Comparison of ENCODE assay signal across 8 cellular contexts in genomic region chr16:66935319-66936011, GRCh38. TPM values are rescaled to one million over a fixed set of nuclear protein-coding genes. Genes with fewer than 3 reads are reported as not detected.
DNase-seq lines count a peak whose midpoint lies in the region; ATAC-seq and TF ChIP-seq lines count a peak whose summit lies in the region.

TSS of gene CES2 (plus strand) at chr16:66935516. CDS start at chr16:66935636, 120 bp downstream.

- 0 out of 2 replicates have a peak within 1 kb of the TSS, but pooled peaks have one; percentile 67 for H3K27ac Mint-ChIP-seq in GM23338

- ATAC-seq in GM23338 (peak; percentile 12), SK-N-SH treated with all-trans-retinoic acid at 6 μM for 48 hours (peak; percentile 68), GM19351 (IDR thresholded peaks at IDR 0.05; ENCODE audit: unreplicated experiment) (no peak)

- peaks cover 10% of the 10 kb centered on the region for H4K20me1 ChIP-seq in GM23338 (replicated peaks; ENCODE audit: insufficient read depth)

- H3F3A ChIP-seq in GM23338 (replicated peaks; ENCODE audit: low read depth), result 0 out of 2 replicates have a peak, but pooled peaks cover 6% of the 10 kb centered on the region

- DNase-seq in GM23338 (ENCODE audit: low spot score), result peak; percentile 21
- DNase-seq in epithelial cell of proximal tubule (ENCODE audit: low read depth), result no peak
- no peak for DNase-seq in DMS153 (lab: John Stamatoyannopoulos, UW)
- DNase-seq in stimulated activated CD4-positive, alpha-beta T cell treated with anti-CD3 and anti-CD28 coated beads, Interleukin-2, amount 100 ng/mL, for 24 hours, result no peak
- no peak for DNase-seq in GM20000 (ENCODE audit: low spot score)

- H3K27me3 ChIP-seq in GM23338 (ENCODE audit: insufficient read depth), result peaks cover 27% of the 10 kb centered on the region
- no peaks in the 10 kb centered on the region for H3K27me3 ChIP-seq in mucosa of stomach (ENCODE audit: control insufficient read depth, insufficient read depth, low read length)

- H3K27me3 Mint-ChIP-seq in GM23338 (ENCODE audit: insufficient read depth, low read depth, poor library complexity), result peaks cover 34% of the 10 kb centered on the region

- H3K4me3 Mint-ChIP-seq in GM23338, result peak within 1 kb of the TSS; percentile 98

- TF ChIP-seq CTCF in GM23338 (conservative IDR thresholded peaks at IDR 0.05; ENCODE audit: low read depth in 2 of 2) (no peak), epithelial cell of proximal tubule (conservative IDR thresholded peaks at IDR 0.05; ENCODE audit: low read depth, low read length) (no peak), GM20000 (IDR thresholded peaks at IDR 0.05; ENCODE audit: extremely low read depth, missing control alignments) (no peak)

- H3K36me3 ChIP-seq in GM23338 (ENCODE audit: insufficient read depth) (no peaks in the 10 kb centered on the region), mucosa of stomach (ENCODE audit: control insufficient read depth, insufficient read depth, low read length) (peaks cover 12% of the 10 kb centered on the region)

- H3K4me3 ChIP-seq in GM23338 (peak within 1 kb of the TSS; percentile 91), epithelial cell of proximal tubule (ENCODE audit: low read depth, low read length) (peak within 1 kb of the TSS; percentile 78), mucosa of stomach (ENCODE audit: low read length) (peak within 1 kb of the TSS; percentile 88)

- peak within 1 kb of the TSS; percentile 96 for H3K4me2 ChIP-seq in GM23338

- peak within 1 kb of the TSS; percentile 95 for H3K9ac ChIP-seq in mucosa of stomach (ENCODE audit: low read length)

- H3K4me1 Mint-ChIP-seq in GM23338, result peaks cover 12% of the 10 kb centered on the region

- peak within 1 kb of the TSS; percentile 93 for H2AFZ ChIP-seq in GM23338

- H3K9me2 ChIP-seq in GM23338 (ENCODE audit: insufficient read depth), result no peaks in the 10 kb centered on the region

- H3K36me3 Mint-ChIP-seq in GM23338 (ENCODE audit: low read depth), result peaks cover 5% of the 10 kb centered on the region; the same call in 1 of the 3 replicates

- peaks cover 8% of the 10 kb centered on the region for H3K4me1 ChIP-seq in GM23338 (ENCODE audit: insufficient read depth)
- H3K4me1 ChIP-seq in mucosa of stomach (ENCODE audit: control insufficient read depth, insufficient read depth, low read length), result peaks cover 61% of the 10 kb centered on the region

- no peaks in the 10 kb centered on the region for H3K9me3 Mint-ChIP-seq in GM23338

- H3K79me2 ChIP-seq in GM23338 (replicated peaks; ENCODE audit: insufficient read depth), result peaks cover 3% of the 10 kb centered on the region; the same call in 1 of the 2 replicates

- no peaks in the 10 kb centered on the region for H3K9me3 ChIP-seq in mucosa of stomach (ENCODE audit: control insufficient read depth, low read length)

- no peak within 1 kb of the TSS for H3K27ac ChIP-seq in GM23338 (ENCODE audit: low read depth)

TF ChIP-seq in SK-N-SH treated with all-trans-retinoic acid at 6 μM for 48 hours, 23 proteins besides CTCF, POLR2A, EP300 and RAD21:
- TF ChIP-seq RARB (CRISPR knock-in tag; IDR thresholded peaks at IDR 0.05), result no peak
- TF ChIP-seq TCF4 (CRISPR knock-in tag; IDR thresholded peaks at IDR 0.05; ENCODE audit: borderline replicate concordance), result no peak
- TF ChIP-seq ZC3H10 (CRISPR knock-in tag; IDR thresholded peaks at IDR 0.05), result no peak
- no peak for TF ChIP-seq BACH2 (CRISPR knock-in tag; IDR thresholded peaks at IDR 0.05; ENCODE audit: borderline replicate concordance)
- TF ChIP-seq SNAI2 (CRISPR knock-in tag; IDR thresholded peaks at IDR 0.05), result no peak
- TF ChIP-seq CSRNP3 (CRISPR knock-in tag; IDR thresholded peaks at IDR 0.05), result no peak
- TF ChIP-seq ZNF565 (CRISPR knock-in tag; conservative IDR thresholded peaks at IDR 0.05; ENCODE audit: low read depth), result no peak
- TF ChIP-seq TOX (CRISPR knock-in tag; IDR thresholded peaks at IDR 0.05; ENCODE audit: borderline replicate concordance), result no peak

RNA-seq across cellular contexts. Expression of gene CES2, which starts in this region (rescaled TPM):
- 8.2 and 9.3 TPM in 2 replicates for total RNA-seq in GM23338 (2014; rRNA removed; shearing (Covaris generic))
- 4.3 and 5.0 TPM in 2 replicates for polyA plus RNA-seq in GM23338 (2016; fragmentation: Nextera tagmentation; extraction: Ambion mirVana)
- 10.9 and 20.9 TPM in 2 replicates for total RNA-seq in epithelial cell of proximal tubule
